In genomic region chr15:52351206-52351907, GRCh38 we compare ENCODE assay signal across 21 cellular contexts. TPM values are rescaled to one million over a fixed set of nuclear protein-coding genes. Genes with fewer than 3 reads are reported as not detected.
DNase-seq lines count a peak whose midpoint lies in the region; ATAC-seq and TF ChIP-seq lines count a peak whose summit lies in the region.
"Had no signal": no experiment of that assay in that cellular context is flagged by ENCODE, and none has a peak within 500 bp of the region (broad histone marks: within the 10 kb centered on the region; RNA-seq: fewer than 3 reads in every experiment).

No MANE protein-coding gene starts in this region.

- in situ Hi-C loops in gastrocnemius medialis (cut with MboI; ENCODE audit: low sequenced_read_pairs in 4 of 4) = no loop called here

- H3K4me1 ChIP-seq in gastroesophageal sphincter (no peaks in the 10 kb centered on the region), gastrocnemius medialis (no peaks in the 10 kb centered on the region)
- H3K4me1 ChIP-seq: prostate gland had no signal

- H3K27ac ChIP-seq in gastroesophageal sphincter (no peak overlapping the region), gastrocnemius medialis (no peak overlapping the region)
- H3K27ac ChIP-seq: 22Rv1, C4-2B, prostate gland had no signal

- 80 to 91% methylated on average over 5 to 9 of the region's 9 CpGs for WGBS in gastroesophageal sphincter (ENCODE audit: low coverage in 1 of 2), 2 donors

- TF ChIP-seq CTCF in gastroesophageal sphincter (IDR thresholded peaks at IDR 0.05) (no peak), gastrocnemius medialis (IDR thresholded peaks at IDR 0.05 in 4 of 5, conservative IDR thresholded peaks at IDR 0.05 in 1 of 5) (no peak)

- H3K27me3 ChIP-seq in gastroesophageal sphincter = no peaks in the 10 kb centered on the region
- no peaks in the 10 kb centered on the region for H3K27me3 ChIP-seq in gastrocnemius medialis

- no peaks in the 10 kb centered on the region for H3K9me3 ChIP-seq in gastroesophageal sphincter
- no peaks in the 10 kb centered on the region for H3K9me3 ChIP-seq in gastrocnemius medialis
- H3K9me3 ChIP-seq: prostate gland had no signal

- DNase-seq in SIG-M5 treated with dmso at 0.1 percent for 504 hours (lab: John Stamatoyannopoulos, UW; ENCODE audit: unreplicated experiment) (peak; percentile 44), SIG-M5 (lab: John Stamatoyannopoulos, UW) (no peak), SKM-1 (lab: John Stamatoyannopoulos, UW; ENCODE audit: unreplicated experiment) (peak; percentile 20), gastrocnemius medialis (no peak), A172 (ENCODE audit: low spot score) (no peak), GDM1 (lab: John Stamatoyannopoulos, UW) (no peak)
- DNase-seq: activated CD4-positive, alpha-beta T cell treated with anti-CD3 and anti-CD28 coated beads for 1 hour; activated effector memory CD4-positive, alpha-beta T cell treated with anti-CD3 and anti-CD28 coated beads, Interleukin-2, amount 50 U/mL, for 16 hours; amygdala; DMS53; glutamatergic neuron; HCEC 1CT; NCI-H1930; stimulated activated naive CD4-positive, alpha-beta T cell; T1000 had no signal

- no peak for TF ChIP-seq POLR2A in gastroesophageal sphincter (IDR thresholded peaks at IDR 0.05)
- TF ChIP-seq POLR2A in gastrocnemius medialis (IDR thresholded peaks at IDR 0.05) = no peak

- ATAC-seq in gastroesophageal sphincter = peak; percentile 74
- ATAC-seq in gastrocnemius medialis = peak; percentile 23 to 47
- ATAC-seq in GM19452 (IDR thresholded peaks at IDR 0.05; ENCODE audit: unreplicated experiment) = no peak
- ATAC-seq: natural killer cell treated with Interleukin-12 subunit alpha and Interleukin-12 subunit beta and Interleukin-15 and Interleukin-18, amount 100 ng/mL, for 72 hours had no signal

- intact Hi-C loops in gastrocnemius medialis (cut with DNase I; ENCODE audit: low total_unique reads) = no loop called here

- H3K4me3 ChIP-seq in gastroesophageal sphincter = no peak overlapping the region
- no peak overlapping the region for H3K4me3 ChIP-seq in gastrocnemius medialis
- H3K4me3 ChIP-seq: prostate gland had no signal

- H3K36me3 ChIP-seq in gastroesophageal sphincter = peaks cover 0 to 62% of the 10 kb centered on the region in 2 donors
- H3K36me3 ChIP-seq in gastrocnemius medialis = peaks cover 0 to 27% of the 10 kb centered on the region in 2 donors
- H3K36me3 ChIP-seq: prostate gland had no signal

- TF ChIP-seq EP300 in gastroesophageal sphincter (IDR thresholded peaks at IDR 0.05) = no peak

RNA-seq across cellular contexts. Expression of gene MYO5C, which starts 55.8 kb away (rescaled TPM):
- 10 to 100 TPM in 3 of 4 donors, 1 to 10 TPM in 1; 2.6 to 12.3 (median 10.2) TPM for total RNA-seq in gastroesophageal sphincter
- 1 to 10 TPM; 1.2 to 4.3 (median 2.9) TPM for total RNA-seq in gastrocnemius medialis
- total RNA-seq in A172 (2014; rRNA removed; shearing (Covaris generic)) = 0.88 and 2.1 TPM in 2 replicates

Comparison
In these comparisons a context has a peak if more than half of its experiments do, and no peak if none do; other contexts are left out.
1. DNase-seq: peak in SIG-M5 treated with dmso at 0.1 percent for 504 hours (single experiment) and SKM-1 (single experiment); none in SIG-M5 (single experiment), gastrocnemius medialis (0 of 2), A172 (single experiment) and GDM1 (single experiment).